ENCODE assay signal across 8 cellular contexts in genomic region chr11:78420255-78420764, GRCh38. TPM values are rescaled to one million over a fixed set of nuclear protein-coding genes. Genes with fewer than 3 reads are reported as not detected.
A peak's percentile ranks its signal among the peaks of the same experiment; 100 is the strongest.
DNase-seq lines count a peak whose midpoint lies in the region; ATAC-seq and TF ChIP-seq lines count a peak whose summit lies in the region.

No MANE protein-coding gene starts in this region.

- H3K4me1 ChIP-seq in KMS-11 (ENCODE audit: low read depth, poor library complexity, severe bottlenecking) (peaks cover 24% of the 10 kb centered on the region), body of pancreas (peaks cover 32% of the 10 kb centered on the region)

- peak; percentile 81 for TF ChIP-seq CTCF in KMS-11 (conservative IDR thresholded peaks at IDR 0.05; ENCODE audit: low read depth, low read length)
- TF ChIP-seq CTCF in body of pancreas (IDR thresholded peaks at IDR 0.05), result peak; percentile 45 to 60 (median 54)

- ATAC-seq in body of pancreas (no peak), GM18909 (IDR thresholded peaks at IDR 0.05; ENCODE audit: poor library complexity, unreplicated experiment) (no peak), GM21529 (IDR thresholded peaks at IDR 0.05; ENCODE audit: unreplicated experiment) (no peak)

- no peak overlapping the region for H3K4me2 ChIP-seq in KMS-11

- no peak overlapping the region for H2AFZ ChIP-seq in KMS-11 (ENCODE audit: low read depth)

- DNase-seq in DMS114 treated with DMSO at 0.1 percent for 48 hours (lab: John Stamatoyannopoulos, UW; ENCODE audit: unreplicated experiment) (peak; percentile 40), T follicular helper cell (ENCODE audit: low read depth) (peak; percentile 29), body of pancreas (peak; percentile 58 to 75 (median 58)), iPS-NIHi7 (ENCODE audit: extremely low spot score) (peak; percentile 29), skeletal muscle cell (ENCODE audit: low read depth) (peak; percentile 53)

- H3K27me3 ChIP-seq in KMS-11 (ENCODE audit: insufficient read depth, low read depth) (no peaks in the 10 kb centered on the region; the same call in 1 of the 2 replicates), body of pancreas (no peaks in the 10 kb centered on the region)

- no peak overlapping the region for H3K9ac ChIP-seq in KMS-11

- no peaks in the 10 kb centered on the region for H3K79me2 ChIP-seq in KMS-11 (ENCODE audit: insufficient read depth, low read depth)

- no peaks in the 10 kb centered on the region for H3K36me3 ChIP-seq in KMS-11 (ENCODE audit: insufficient read depth)
- no peaks in the 10 kb centered on the region for H3K36me3 ChIP-seq in body of pancreas (replicated peaks in 1 of 2; ENCODE audit: insufficient read depth in 1 of 2, low read depth in 2 of 2)

- intact Hi-C loops in body of pancreas (cut with DNase I), result loop anchor here (10.0 kb wide), 1 partner anchor 186 kb away; no protein-coding TSS in a partner anchor

- no peak for TF ChIP-seq POLR2A in body of pancreas (IDR thresholded peaks at IDR 0.05)

- H3K9me3 ChIP-seq in body of pancreas, result no peaks in the 10 kb centered on the region

- H3K4me3 ChIP-seq in KMS-11 (IDR thresholded peaks at IDR 0.05; ENCODE audit: insufficient read depth, low read depth, low read length) (no peak overlapping the region), body of pancreas (no peak overlapping the region), skeletal muscle cell (ENCODE audit: low read depth, low read length) (no peak overlapping the region)

- H3K27ac ChIP-seq in KMS-11, result no peak overlapping the region
- H3K27ac ChIP-seq in body of pancreas, result peak overlapping the region in 1 of 4 donors; percentile 4

- no peaks in the 10 kb centered on the region for H4K20me1 ChIP-seq in KMS-11 (ENCODE audit: insufficient read depth)

- 7 to 8% methylated on average over 9 of the region's 9 CpGs for WGBS in body of pancreas, 2 donors

RNA-seq across cellular contexts. Expression of gene GAB2, which starts 2.7 kb away (rescaled TPM):
- total RNA-seq in body of pancreas, result 10 to 100 TPM in 1 of 2 donors, 1 to 10 TPM in 1; 6.9 to 16.9 TPM
